Comparison of ENCODE assay signal across 20 cellular contexts in the genomic region with DNA sequence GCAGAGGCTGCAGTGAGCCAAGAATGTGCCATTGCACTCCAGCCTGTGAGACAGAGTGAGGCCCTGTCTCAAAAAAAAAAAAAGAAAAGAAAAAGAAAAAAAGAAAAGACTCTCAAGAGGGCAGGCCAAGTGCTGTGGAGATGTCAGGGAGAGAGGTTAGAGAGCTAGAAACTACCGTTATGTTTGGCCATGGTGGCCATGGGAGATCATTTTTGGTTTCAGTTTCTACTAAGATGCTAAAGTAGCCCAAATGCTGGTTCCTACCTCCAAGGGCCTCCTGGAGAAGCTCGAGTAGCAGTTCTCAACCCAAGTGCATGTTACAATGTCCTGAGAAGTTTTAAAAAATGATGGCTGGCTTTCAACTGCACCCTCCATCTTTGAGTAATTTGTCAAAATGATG.
"Had no signal": no experiment of that assay in that cellular context is flagged by ENCODE, and none has a peak within 500 bp of the region (broad histone marks: within the 10 kb centered on the region; RNA-seq: fewer than 3 reads in every experiment).

No MANE protein-coding gene starts in this region.

- H2AFZ ChIP-seq: parathyroid adenoma had no signal

- H3K36me3 ChIP-seq: gastroesophageal sphincter, heart left ventricle, left lung, right lobe of liver, stomach, upper lobe of left lung had no signal

- H3K4me3 ChIP-seq: dorsolateral prefrontal cortex, gastroesophageal sphincter, heart left ventricle, left lung, right lobe of liver, stomach, upper lobe of left lung had no signal

- H3K9ac ChIP-seq: parathyroid adenoma had no signal

- H3K27me3 ChIP-seq: dorsolateral prefrontal cortex, gastroesophageal sphincter, heart left ventricle, left lung, right lobe of liver, stomach, upper lobe of left lung had no signal

- H3K79me2 ChIP-seq: parathyroid adenoma had no signal

- H3K9me3 ChIP-seq: gastroesophageal sphincter, heart left ventricle, left lung, right lobe of liver, stomach, upper lobe of left lung had no signal

- DNase-seq: activated CD4-positive, alpha-beta memory T cell treated with anti-CD3 and anti-CD28 coated beads, Interleukin-2, amount 10 ng/mL, durations not matched to agents 7 days and 5 days; activated CD4-positive, alpha-beta T cell treated with anti-CD3 and anti-CD28 coated beads for 48 hours; activated CD4-positive, CD25-positive, alpha-beta regulatory T cell; activated naive CD4-positive, alpha-beta T cell treated with Interleukin-2 at 50 U/mL for 16 hours; activated naive CD8-positive, alpha-beta T cell treated with anti-CD3 and anti-CD28 coated beads, Interleukin-2, amount 10 ng/mL, durations not matched to agents 7 days and 5 days; activated T-cell treated with anti-CD3 and anti-CD28 coated beads, Interleukin-2, amount 50 U/mL, for 1 hour; amygdala; caudate nucleus; dorsolateral prefrontal cortex; endodermal cell; heart left ventricle; left lung; mammary epithelial cell; midbrain; right lobe of liver; stimulated activated CD4-positive, alpha-beta T cell treated with anti-CD3 and anti-CD28 coated beads, Interleukin-4, amount 100 ng/mL, for 24 hours; stomach; upper lobe of left lung had no signal

- H3K4me1 ChIP-seq: gastroesophageal sphincter, heart left ventricle, left lung, parathyroid adenoma, right lobe of liver, stomach, upper lobe of left lung had no signal

- H3K27ac ChIP-seq: dorsolateral prefrontal cortex, gastroesophageal sphincter, heart left ventricle, left lung, parathyroid adenoma, right lobe of liver, stomach, upper lobe of left lung had no signal
